Comparison of ENCODE assay signal across 8 cellular contexts in the genomic region with DNA sequence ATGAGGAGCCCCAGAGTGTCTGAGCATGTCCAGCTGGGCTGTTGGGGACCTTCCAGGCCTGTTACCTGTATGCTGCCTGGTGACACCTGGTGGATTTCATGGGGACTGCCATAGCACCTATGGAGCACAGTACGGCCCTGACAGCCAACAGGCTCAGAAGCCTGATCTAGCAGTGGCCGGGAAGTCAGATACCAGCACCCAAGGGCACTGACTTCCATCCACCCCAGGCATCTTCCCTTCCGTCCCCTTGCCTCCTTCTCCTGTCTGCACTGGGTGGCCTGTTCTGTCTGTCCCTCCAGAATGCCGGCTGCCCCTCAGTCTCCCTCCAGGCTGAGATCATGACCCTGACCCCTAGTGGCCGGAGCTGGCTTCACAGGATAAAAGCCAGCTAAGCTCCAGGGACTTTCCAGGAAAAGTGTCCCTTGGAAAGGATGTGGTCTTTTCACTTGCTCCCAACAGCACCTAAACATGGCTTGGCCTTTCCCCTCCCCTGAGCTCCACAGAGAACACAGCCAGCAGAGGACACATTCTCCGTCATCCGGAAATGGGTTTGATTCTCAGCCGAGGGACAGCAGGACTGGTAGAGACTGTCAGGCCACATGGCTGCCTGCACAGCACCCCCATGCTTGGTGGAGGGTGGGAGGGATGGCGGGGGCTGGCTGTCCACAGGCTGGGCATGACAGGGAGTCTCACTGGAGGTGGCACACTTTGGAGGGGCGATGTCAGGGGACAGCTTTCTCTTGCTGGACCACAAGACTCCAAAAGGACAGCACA. TPM values are rescaled to one million over a fixed set of nuclear protein-coding genes. Genes with fewer than 3 reads are reported as not detected.
DNase-seq lines count a peak whose midpoint lies in the region; ATAC-seq and TF ChIP-seq lines count a peak whose summit lies in the region.

No MANE protein-coding gene starts in this region.

- H3K4me1 ChIP-seq in subcutaneous abdominal adipose tissue (ENCODE audit: control insufficient read depth in 5 of 5, insufficient read depth in 5 of 5, low read length in 5 of 5): peaks cover 0 to 10% (median 6%) of the 10 kb centered on the region in 5 donors

- POLR2A ChIA-PET in naive thymus-derived CD8-positive, alpha-beta T cell (lab: Charles Lee): interaction anchor here (1.0 to 1.6 kb wide), 3 partner anchors 9 to 455 kb away, joined by 3 to 16 read pairs (median 3); a partner anchor contains a TSS

- no peaks in the 10 kb centered on the region for H3K9me3 ChIP-seq in subcutaneous abdominal adipose tissue (ENCODE audit: control insufficient read depth in 5 of 5, low read length in 5 of 5)

- H3K27ac Mint-ChIP-seq in endothelial cell (ENCODE audit: unreplicated experiment): peak overlapping the region; percentile 27
- peak overlapping the region in 7 of 10 donors; percentile 24 to 83 (median 41) for H3K27ac Mint-ChIP-seq in naive thymus-derived CD8-positive, alpha-beta T cell

- H3K36me3 ChIP-seq in subcutaneous abdominal adipose tissue (ENCODE audit: control insufficient read depth in 5 of 5, insufficient read depth in 5 of 5, low read length in 5 of 5): peaks cover 2 to 26% (median 12%) of the 10 kb centered on the region in 5 donors

- no peak overlapping the region for H3K4me3 Mint-ChIP-seq in endothelial cell (ENCODE audit: unreplicated experiment)
- peak overlapping the region; percentile 58 to 89 (median 78) for H3K4me3 Mint-ChIP-seq in naive thymus-derived CD8-positive, alpha-beta T cell

- H3K4me3 ChIP-seq in subcutaneous abdominal adipose tissue (ENCODE audit: low read depth in 1 of 5, low read length in 5 of 5): peak overlapping the region in 3 of 5 donors; percentile 29 to 69 (median 44)

- peak; percentile 26 for DNase-seq in GM19240 (ENCODE audit: insufficient read length, low spot score)
- DNase-seq in activated CD4-positive, alpha-beta T cell treated with anti-CD3 and anti-CD28 coated beads, Interleukin-2, amount 50 U/mL, for 4 hours: peak; percentile 65 to 68
- DNase-seq in endothelial cell (ENCODE audit: low spot score): peak; percentile 81
- DNase-seq in naive thymus-derived CD8-positive, alpha-beta T cell: peak; percentile 51 to 87 (median 71)
- DNase-seq in SKM-1 treated with dmso at 0.1 percent for 144 hours (lab: John Stamatoyannopoulos, UW; ENCODE audit: unreplicated experiment): no peak

- H3K27ac ChIP-seq in 22Rv1 (no peak overlapping the region), subcutaneous abdominal adipose tissue (ENCODE audit: low read depth, low read length) (no peak overlapping the region)

- H3K9me3 Mint-ChIP-seq in endothelial cell (ENCODE audit: unreplicated experiment): no peaks in the 10 kb centered on the region
- H3K9me3 Mint-ChIP-seq in naive thymus-derived CD8-positive, alpha-beta T cell: no peaks in the 10 kb centered on the region

- no peaks in the 10 kb centered on the region for H3K27me3 ChIP-seq in subcutaneous abdominal adipose tissue (ENCODE audit: control insufficient read depth in 5 of 5, insufficient read depth in 4 of 5, low read length in 5 of 5)

- ATAC-seq in HG03520 (IDR thresholded peaks at IDR 0.05; ENCODE audit: unreplicated experiment): peak; percentile 73
- peak; percentile 92 for ATAC-seq in naive thymus-derived CD8-positive, alpha-beta T cell

- TF ChIP-seq CTCF in 22Rv1 (IDR thresholded peaks at IDR 0.05) (peak; percentile 96), endothelial cell (IDR thresholded peaks at IDR 0.05; ENCODE audit: unreplicated experiment) (peak; percentile 91)

- peak overlapping the region in 1 of 5 donors; percentile 11 for H3K9ac ChIP-seq in subcutaneous abdominal adipose tissue (ENCODE audit: low read length in 5 of 5)

- H3K4me1 Mint-ChIP-seq in endothelial cell (ENCODE audit: unreplicated experiment): no peaks in the 10 kb centered on the region
- H3K4me1 Mint-ChIP-seq in naive thymus-derived CD8-positive, alpha-beta T cell: peaks cover 0 to 4% (median 2%) of the 10 kb centered on the region in 4 donors

- peaks cover 2% of the 10 kb centered on the region for H3K27me3 Mint-ChIP-seq in endothelial cell (ENCODE audit: unreplicated experiment)
- no peaks in the 10 kb centered on the region for H3K27me3 Mint-ChIP-seq in naive thymus-derived CD8-positive, alpha-beta T cell

- H3K36me3 Mint-ChIP-seq in endothelial cell (ENCODE audit: low read depth, unreplicated experiment): peaks cover 5% of the 10 kb centered on the region
- H3K36me3 Mint-ChIP-seq in naive thymus-derived CD8-positive, alpha-beta T cell: peaks cover 4 to 22% (median 12%) of the 10 kb centered on the region in 3 donors

RNA-seq across cellular contexts. Expression of a gene that starts 9.5 kb away (rescaled TPM):
- 1,823 TPM for total RNA-seq in endothelial cell (ENCODE audit: unreplicated experiment)
- 1,000 to 10,000 TPM; 2,010 to 2,058 TPM for total RNA-seq in naive thymus-derived CD8-positive, alpha-beta T cell
- 1,000 to 10,000 TPM; 1,585 to 2,201 (median 1,988) TPM for polyA plus RNA-seq in naive thymus-derived CD8-positive, alpha-beta T cell
